In the genomic region with DNA sequence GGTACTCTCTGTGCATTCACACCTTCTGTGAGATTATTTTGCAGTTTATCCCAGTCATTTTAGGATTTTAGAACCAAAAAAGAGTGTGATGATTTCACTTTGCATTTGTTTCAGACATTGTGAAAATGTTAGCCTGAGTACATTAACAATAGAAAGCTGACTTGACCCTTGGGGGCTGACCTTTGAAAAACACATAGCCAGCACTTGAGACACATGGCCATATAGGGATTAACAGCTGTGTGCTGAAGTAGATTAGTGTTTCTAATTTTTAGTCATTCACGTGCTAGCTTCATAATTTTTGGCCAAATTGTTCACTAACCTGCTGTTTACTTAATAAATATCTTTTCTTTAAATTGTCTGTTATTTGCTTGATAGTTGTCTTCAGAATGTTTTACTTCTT, we compare ENCODE assay signal across 10 cellular contexts. TPM values are rescaled to one million over a fixed set of nuclear protein-coding genes. Genes with fewer than 3 reads are reported as not detected.
DNase-seq lines count a peak whose midpoint lies in the region; ATAC-seq, FAIRE-seq and TF ChIP-seq lines count a peak whose summit lies in the region.
"Had no signal": no experiment of that assay in that cellular context is flagged by ENCODE, and none has a peak within 500 bp of the region (broad histone marks: within the 10 kb centered on the region; RNA-seq: fewer than 3 reads in every experiment).

No MANE protein-coding gene starts in this region.

- in situ Hi-C loops in GM12878 (cut with MboI) = no loop called here
- in situ Hi-C loops in GM13977 (cut with MboI; ENCODE audit: low pct_unique_long_range_greater_than_20kb, low sequenced_read_pairs, unreplicated experiment) = no loop called here

- peaks cover 13% of the 10 kb centered on the region for H3K36me3 ChIP-seq in left ventricle myocardium inferior
- H3K36me3 ChIP-seq in GM12878 (ENCODE audit: control insufficient read depth in 2 of 2, insufficient read depth in 2 of 2, low read length in 1 of 2) = peaks cover 0 to 5% of the 10 kb centered on the region in 2 experiments; a peak in 2 of 4 replicates
- H3K36me3 ChIP-seq in mesenchymal stem cell (ENCODE audit: control insufficient read depth in 1 of 2, insufficient read depth in 2 of 2, low read depth in 1 of 2, low read length in 2 of 2) = peaks cover 4 to 28% of the 10 kb centered on the region in 2 experiments
- H3K36me3 ChIP-seq in uterus = no peaks in the 10 kb centered on the region

- H4K91ac ChIP-seq in mesenchymal stem cell (ENCODE audit: low read length) = no peak overlapping the region

- TF ChIP-seq CTCF in left ventricle myocardium inferior (IDR thresholded peaks at IDR 0.05; ENCODE audit: borderline replicate concordance) (no peak), GM12878 (IDR thresholded peaks at IDR 0.05 in 2 of 3, conservative IDR thresholded peaks at IDR 0.05 in 1 of 3; ENCODE audit: control insufficient read depth in 2 of 3, extremely low read depth in 1 of 3, insufficient read depth in 1 of 3, low read depth in 3 of 3, low read length in 3 of 3) (no peak), uterus (IDR thresholded peaks at IDR 0.05) (no peak), GM13977 (IDR thresholded peaks at IDR 0.05; ENCODE audit: extremely low read depth, insufficient read depth, missing control alignments) (no peak)

- TF ChIP-seq POLR2A in GM12878 (IDR thresholded peaks at IDR 0.05; ENCODE audit: low read depth, low read length) (no peak), uterus (IDR thresholded peaks at IDR 0.05) (no peak)

- peak overlapping the region; percentile 74 for H3K4me3 ChIP-seq in left ventricle myocardium inferior
- peak overlapping the region; percentile 98 for H3K4me3 ChIP-seq in GM12878
- peak overlapping the region in 1 of 2 experiments; percentile 98 for H3K4me3 ChIP-seq in mesenchymal stem cell (ENCODE audit: insufficient read depth in 1 of 2, low read depth in 1 of 2, low read length in 2 of 2)
- peak overlapping the region; percentile 80 to 83 for H3K4me3 ChIP-seq in uterus

- peak overlapping the region; percentile 85; the same call in 1 of the 2 replicates for H3K9ac ChIP-seq in GM12878 (ENCODE audit: control insufficient read depth, insufficient read depth, low read length)
- peak overlapping the region; percentile 99 for H3K9ac ChIP-seq in mesenchymal stem cell (ENCODE audit: low read length)

- H3K9me3 ChIP-seq in left ventricle myocardium inferior (replicated peaks) (no peaks in the 10 kb centered on the region), GM12878 (replicated peaks; ENCODE audit: control insufficient read depth, insufficient read depth, low read length) (peaks cover 5% of the 10 kb centered on the region), mesenchymal stem cell (ENCODE audit: control insufficient read depth, low read length) (no peaks in the 10 kb centered on the region), uterus (no peaks in the 10 kb centered on the region)

- no peak overlapping the region for H3K18ac ChIP-seq in mesenchymal stem cell (ENCODE audit: low read depth in 1 of 2, low read length in 2 of 2)

- BruUV-seq in GM12878 (replicated peaks; lab: Mats Ljungman, UMichigan) = no TSS peak

- WGBS in GM12878 (ENCODE audit: insufficient coverage, insufficient replicate concordance, low lambda C conversion rate, missing lambda C conversion rate) = 0% methylated on average over 1 of the region's 1 CpG
- no CpG with 5 or more reads among the region's 1 CpG for WGBS in mesenchymal stem cell

- H4K8ac ChIP-seq in mesenchymal stem cell (ENCODE audit: low read length) = no peak overlapping the region

- POLR2A ChIA-PET in GM12878 (lab: Charles Lee) = interaction anchor here (0.6 to 1.6 kb wide), 4 partner anchors 13 to 423 kb away, joined by 3 to 7 read pairs (median 3); no protein-coding TSS in a partner anchor

- H2AK5ac ChIP-seq in mesenchymal stem cell (ENCODE audit: low read length, severe bottlenecking) = no peak overlapping the region

- no peak overlapping the region for H2BK5ac ChIP-seq in mesenchymal stem cell (ENCODE audit: low read depth, low read length, poor library complexity, severe bottlenecking)

- peaks cover 83% of the 10 kb centered on the region for H3K79me2 ChIP-seq in GM12878 (ENCODE audit: control insufficient read depth, insufficient read depth, low read length)

- H2BK15ac ChIP-seq in mesenchymal stem cell (ENCODE audit: low read depth, poor library complexity, severe bottlenecking) = no peak overlapping the region

- H3K14ac ChIP-seq in mesenchymal stem cell (ENCODE audit: low read length in 2 of 2) = no peak overlapping the region

- no peak overlapping the region for H2BK120ac ChIP-seq in mesenchymal stem cell (ENCODE audit: low read depth, low read length)

- H3K27me3 ChIP-seq in left ventricle myocardium inferior (ENCODE audit: low read depth) (no peaks in the 10 kb centered on the region), GM12878 (replicated peaks in 1 of 2; ENCODE audit: control insufficient read depth in 2 of 2, insufficient read depth in 2 of 2, low read length in 1 of 2) (no peaks in the 10 kb centered on the region), mesenchymal stem cell (ENCODE audit: control insufficient read depth in 1 of 2, insufficient read depth in 1 of 2, low read length in 2 of 2) (no peaks in the 10 kb centered on the region), uterus (no peaks in the 10 kb centered on the region)

- RAD21 ChIA-PET in GM12878 (lab: Charles Lee; ENCODE audit: unreplicated experiment) = interaction anchor here (0.7 to 3.2 kb wide), 4 partner anchors 11 to 519 kb away, joined by 3 to 11 read pairs (median 4); no protein-coding TSS in a partner anchor

- H2AFZ ChIP-seq in GM12878 (ENCODE audit: control insufficient read depth, low read depth, low read length) = no peak overlapping the region
- H2AFZ ChIP-seq in mesenchymal stem cell (ENCODE audit: low read depth, low read length) = no peak overlapping the region

- no peak for TF ChIP-seq EP300 in GM12878 (IDR thresholded peaks at IDR 0.05; ENCODE audit: borderline replicate concordance in 1 of 2, control insufficient read depth in 1 of 2, low read depth in 2 of 2, low read length in 2 of 2)

- peaks cover 3% of the 10 kb centered on the region for H3K79me1 ChIP-seq in mesenchymal stem cell (replicated peaks; ENCODE audit: low read length, poor library complexity, severe bottlenecking)

- H3K23ac ChIP-seq in mesenchymal stem cell (ENCODE audit: low read length in 2 of 2) = no peak overlapping the region

- peak; percentile 78 for FAIRE-seq in GM12878 (lab: Jason Lieb, UNC)
- FAIRE-seq: D721Med had no signal

- H3K4me1 ChIP-seq in left ventricle myocardium inferior (peaks cover 95% of the 10 kb centered on the region), GM12878 (ENCODE audit: control insufficient read depth, insufficient read depth, low read length) (peaks cover 5% of the 10 kb centered on the region), mesenchymal stem cell (ENCODE audit: control insufficient read depth, insufficient read depth, low read depth, low read length) (peaks cover 3% of the 10 kb centered on the region), uterus (peaks cover 0 to 4% of the 10 kb centered on the region in 2 donors)

- H3K4ac ChIP-seq in mesenchymal stem cell (ENCODE audit: low read depth in 1 of 2, low read length in 2 of 2) = no peak overlapping the region

- peak overlapping the region; percentile 85 for H3K4me2 ChIP-seq in GM12878 (ENCODE audit: control insufficient read depth, insufficient read depth)
- no peak overlapping the region for H3K4me2 ChIP-seq in mesenchymal stem cell (ENCODE audit: low read length, poor library complexity, severe bottlenecking)

- H2BK12ac ChIP-seq in mesenchymal stem cell (ENCODE audit: low read length in 2 of 2) = no peak overlapping the region

- H4K20me1 ChIP-seq in GM12878 (ENCODE audit: control insufficient read depth, insufficient read depth) = no peaks in the 10 kb centered on the region

- no peak for TF ChIP-seq RAD21 in GM12878 (IDR thresholded peaks at IDR 0.05; ENCODE audit: insufficient read depth, low read depth, low read length)

- CTCF ChIA-PET in GM12878 (lab: Yijun Ruan, JAX) = interaction anchor here (1.1 to 2.9 kb wide), 6 partner anchors 10 to 35 kb away, joined by 3 to 30 read pairs (median 6); no protein-coding TSS in a partner anchor

- no peak for ATAC-seq in GM12878

- intact Hi-C loops in left ventricle myocardium inferior (cut with micrococcal nuclease) (no loop called here), cardiac septum (cut with DNase I) (no loop called here), GM12878 (cut with micrococcal nuclease; ENCODE audit: unreplicated experiment) (no loop called here), uterus (cut with DNase I; ENCODE audit: low total_unique reads) (no loop called here)

- SMC1A ChIA-PET in GM12878 (lab: Charles Lee; ENCODE audit: uncharacterized antibody, unreplicated experiment) = interaction anchor here (0.7 to 3.4 kb wide), 8 partner anchors 9 to 621 kb away, joined by 3 to 20 read pairs (median 6); no protein-coding TSS in a partner anchor

- H3K27ac ChIP-seq in left ventricle myocardium inferior (replicated peaks) (peak overlapping the region; percentile 99), GM12878 (ENCODE audit: control insufficient read depth, insufficient read depth) (peak overlapping the region; percentile 41; the same call in 1 of the 2 replicates), mesenchymal stem cell (ENCODE audit: low read length, poor library complexity, severe bottlenecking) (no peak overlapping the region), uterus (peak overlapping the region; percentile 99)

- DNase-seq in left ventricle myocardium inferior (no peak), cardiac septum (ENCODE audit: low spot score) (no peak), GM12878 (ENCODE audit: low read depth, low spot score) (no peak), mesenchymal stem cell (no peak), uterus (no peak), SHP77 (lab: John Stamatoyannopoulos, UW) (no peak), GM13977 (ENCODE audit: low spot score) (no peak)
- no peak for DNase-seq in stimulated activated CD4-positive, alpha-beta T cell treated with anti-CD3 and anti-CD28 coated beads, Interleukin-4, amount 100 ng/mL, for 4 hours
- DNase-seq: effector CD4-positive, alpha-beta T cell had no signal

RNA-seq across cellular contexts. Expression of gene FEM1B, which starts 3.5 kb away (rescaled TPM):
- 46.7 TPM for total RNA-seq in left ventricle myocardium inferior
- total RNA-seq in cardiac septum = 114 TPM
- 45.1 and 48.9 TPM in 2 replicates for total RNA-seq in GM12878 (2013; cell fraction: nucleolus; rRNA removed)
- 27.0 and 29.0 TPM in 2 replicates for total RNA-seq in GM12878 (2014; rRNA removed)
- total RNA-seq in GM12878 (2014; rRNA removed; fragmentation: Illumina TruSeq; extraction: Trizol) = 29.0 and 31.4 TPM in 2 replicates
- total RNA-seq in GM12878 (2021) = 34.1 and 36.4 TPM in 2 replicates
- polyA plus RNA-seq in GM12878 (2011; ENCODE audit: low read depth) = 7.7 TPM
- 49.4 and 61.1 TPM in 2 replicates for polyA plus RNA-seq in GM12878 (2011; rRNA removed)
- 34.1 and 36.7 TPM in 2 replicates for polyA plus RNA-seq in GM12878 (2011; cell fraction: cytosol; rRNA removed)
- polyA plus RNA-seq in GM12878 (2011; cell fraction: nucleus; rRNA removed) = 22.9 and 30.8 TPM in 2 replicates
- polyA plus RNA-seq in GM12878 (2012) = 12.4 and 13.7 TPM in 2 replicates
- polyA plus RNA-seq in GM12878 (2014; fragmentation: Illumina TruSeq; extraction: Trizol) = 20.2 and 24.7 TPM in 2 replicates
- 1 to 10 TPM; 5.5 to 5.7 TPM for polyA plus RNA-seq in GM12878 (2014; fragmentation: Nextera tagmentation; extraction: Ambion mirVana)
- polyA plus RNA-seq in GM12878 (2014; rRNA removed) = 12.2 and 16.3 TPM in 2 replicates
- polyA plus RNA-seq in GM12878 (2016; fragmentation: Nextera tagmentation; extraction: Ambion mirVana) = 10 to 100 TPM; 14.4 to 14.6 TPM
- polyA minus RNA-seq in GM12878 (2011; rRNA and poly(A)+ RNA removed) = 171 and 274 TPM in 2 replicates
- 61.7 and 81.0 TPM in 2 replicates for polyA minus RNA-seq in GM12878 (2011; cell fraction: cytosol; rRNA and poly(A)+ RNA removed)
- polyA minus RNA-seq in GM12878 (2011; cell fraction: nucleus; rRNA and poly(A)+ RNA removed) = 28.7 and 36.5 TPM in 2 replicates
- 28.3 TPM for polyA plus RNA-seq in mesenchymal stem cell (2013, experiment 1 of 2)
- polyA plus RNA-seq in mesenchymal stem cell (2013, experiment 2 of 2) = 28.2 TPM
- 100 to 1,000 TPM in 2 of 4 donors, 10 to 100 TPM in 2; 39.4 to 130 (median 77.4) TPM for total RNA-seq in uterus

RNA-seq across cellular contexts. Expression of gene CLN6, which starts 51.5 kb away (rescaled TPM):
- total RNA-seq in left ventricle myocardium inferior (6.6 TPM), cardiac septum (8.5 TPM), GM12878 (2014; rRNA removed) (31.1 and 37.1 TPM in 2 replicates), GM12878 (2014; rRNA removed; fragmentation: Illumina TruSeq; extraction: Trizol) (27.3 and 29.4 TPM in 2 replicates), GM12878 (2021) (63.5 and 63.7 TPM in 2 replicates), uterus (10 to 100 TPM in 2 of 4 donors, 1 to 10 TPM in 2; 1.8 to 34.0 (median 13.1) TPM)
- 93.0 and 108 TPM in 2 replicates for total RNA-seq in GM12878 (2013; cell fraction: nucleolus; rRNA removed)
- polyA plus RNA-seq in GM12878 (2011; ENCODE audit: low read depth) = 17.2 TPM
- polyA plus RNA-seq in GM12878 (2011; rRNA removed) (21.0 and 53.8 TPM in 2 replicates), GM12878 (2014; fragmentation: Illumina TruSeq; extraction: Trizol) (40.5 and 52.1 TPM in 2 replicates), GM12878 (2014; fragmentation: Nextera tagmentation; extraction: Ambion mirVana) (1 to 10 TPM in 1 of 2 experiments, under 1 TPM in 1; 0.74 to 1.4 TPM), GM12878 (2014; rRNA removed) (69.0 and 72.0 TPM in 2 replicates), GM12878 (2016; fragmentation: Nextera tagmentation; extraction: Ambion mirVana) (10 to 100 TPM; 16.3 to 19.6 TPM)
- 68.3 and 86.8 TPM in 2 replicates for polyA plus RNA-seq in GM12878 (2011; cell fraction: cytosol; rRNA removed)
- 59.7 and 73.1 TPM in 2 replicates for polyA plus RNA-seq in GM12878 (2011; cell fraction: nucleus; rRNA removed)
- polyA plus RNA-seq in GM12878 (2012) = 30.2 and 31.2 TPM in 2 replicates
- polyA minus RNA-seq in GM12878 (2011; rRNA and poly(A)+ RNA removed) = 127 and 131 TPM in 2 replicates
- polyA minus RNA-seq in GM12878 (2011; cell fraction: cytosol; rRNA and poly(A)+ RNA removed) = 34.1 and 34.6 TPM in 2 replicates
- polyA minus RNA-seq in GM12878 (2011; cell fraction: nucleus; rRNA and poly(A)+ RNA removed) = 28.4 and 72.4 TPM in 2 replicates
- polyA plus RNA-seq in mesenchymal stem cell (2013, experiment 1 of 2) = 23.5 TPM
- polyA plus RNA-seq in mesenchymal stem cell (2013, experiment 2 of 2) = 23.2 TPM
